17 cellular contexts compared by ENCODE assay signal in the genomic region with DNA sequence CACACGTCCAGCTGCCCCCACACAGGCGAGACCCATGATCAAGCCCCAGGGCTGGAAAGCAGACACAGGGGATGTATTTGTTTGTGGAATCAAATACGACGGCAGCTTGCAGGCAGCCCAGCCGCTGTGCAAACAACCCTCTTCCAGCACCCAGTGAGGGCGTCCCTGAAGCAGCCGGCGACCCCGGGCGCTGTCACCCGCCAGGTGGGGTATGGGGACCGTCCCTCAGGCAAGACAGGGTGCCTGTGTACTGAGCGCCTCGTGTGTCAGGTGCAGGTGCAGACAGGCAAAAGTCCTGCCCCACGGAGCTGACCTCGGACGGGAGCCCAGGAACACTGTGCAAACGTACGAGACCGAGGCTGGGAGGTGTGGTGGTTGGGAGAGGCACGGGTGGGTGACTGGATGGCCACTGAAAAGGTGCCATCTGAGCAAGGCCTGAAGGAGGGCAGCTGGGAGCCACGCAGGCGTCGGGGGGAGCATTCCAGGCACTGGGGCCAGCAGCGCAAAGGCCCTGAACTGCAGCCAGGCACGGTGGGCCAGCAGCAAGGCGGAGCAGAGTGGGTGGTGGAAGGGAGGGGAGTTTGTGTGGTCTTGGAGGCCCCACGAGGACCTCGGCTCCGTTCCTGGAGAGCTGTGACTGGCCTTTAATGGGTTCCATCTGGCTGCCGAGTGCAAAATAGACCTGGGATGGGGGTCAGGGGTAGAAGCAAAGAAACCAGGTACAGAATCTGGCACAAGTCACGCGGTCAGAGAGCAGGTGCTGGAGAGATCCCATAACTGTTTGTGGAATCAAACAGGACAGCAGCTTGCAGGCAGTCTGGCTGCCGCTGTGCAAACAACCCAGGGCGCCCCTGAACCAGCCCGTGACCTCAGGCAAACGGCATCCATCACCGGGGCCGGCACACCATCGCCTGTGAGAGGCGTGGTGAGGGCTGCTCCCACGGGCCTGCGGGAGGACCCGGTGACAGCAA. TPM values are rescaled to one million over a fixed set of nuclear protein-coding genes. Genes with fewer than 3 reads are reported as not detected.
A peak's percentile ranks its signal among the peaks of the same experiment; 100 is the strongest.
DNase-seq lines count a peak whose midpoint lies in the region; ATAC-seq lines count a peak whose summit lies in the region.
"Had no signal": no experiment of that assay in that cellular context is flagged by ENCODE, and none has a peak within 500 bp of the region (broad histone marks: within the 10 kb centered on the region; RNA-seq: fewer than 3 reads in every experiment).

No MANE protein-coding gene starts in this region.

- no peak overlapping the region for H4K8ac ChIP-seq in mesenchymal stem cell (ENCODE audit: low read length)

- H3K27ac ChIP-seq in mesenchymal stem cell (ENCODE audit: low read length, poor library complexity, severe bottlenecking), result no peak overlapping the region
- H3K27ac ChIP-seq: brain microvascular endothelial cell, prostate gland, SJSA1, spleen had no signal

- peak; percentile 62 for DNase-seq in DMS153 treated with DMSO at 0.1 percent for 48 hours (lab: John Stamatoyannopoulos, UW; ENCODE audit: unreplicated experiment)
- peak; percentile 84 for DNase-seq in NCI-H1092 treated with DMSO at 0.1 percent for 48 hours (lab: John Stamatoyannopoulos, UW)
- DNase-seq in SHP77 (lab: John Stamatoyannopoulos, UW), result peak; percentile 91 to 97
- DNase-seq in mesenchymal stem cell, result no peak
- DNase-seq in stimulated activated CD4-positive, alpha-beta T cell treated with anti-CD3 and anti-CD28 coated beads, Interleukin-4, amount 100 ng/mL, for 1 hour, result no peak
- DNase-seq: activated naive CD8-positive, alpha-beta T cell treated with anti-CD3 and anti-CD28 coated beads for 36 hours; brain microvascular endothelial cell; cortex of kidney; hypothalamus; NCI-H446 treated with DMSO at 0.1 percent for 48 hours; OCI-M1; spleen; T-helper 2 cell had no signal

- H2BK12ac ChIP-seq in mesenchymal stem cell (ENCODE audit: low read length in 2 of 2), result no peak overlapping the region

- no peak overlapping the region for H2AK5ac ChIP-seq in mesenchymal stem cell (ENCODE audit: low read length, severe bottlenecking)

- no peak overlapping the region for H2BK5ac ChIP-seq in mesenchymal stem cell (ENCODE audit: low read depth, low read length, poor library complexity, severe bottlenecking)

- H3K4me1 ChIP-seq in mesenchymal stem cell (ENCODE audit: control insufficient read depth, insufficient read depth, low read depth, low read length), result peaks cover 43% of the 10 kb centered on the region
- H3K4me1 ChIP-seq: prostate gland had no signal

- WGBS in mesenchymal stem cell, result 88% methylated on average over 44 of the region's 44 CpGs

- H3K9me3 ChIP-seq in mesenchymal stem cell (ENCODE audit: control insufficient read depth, low read length), result no peaks in the 10 kb centered on the region
- H3K9me3 ChIP-seq: prostate gland, SJSA1, spleen had no signal

- H3K4me3 ChIP-seq in mesenchymal stem cell (ENCODE audit: insufficient read depth in 1 of 2, low read depth in 1 of 2, low read length in 2 of 2), result peak overlapping the region in 1 of 2 experiments; percentile 0
- H3K4me3 ChIP-seq: prostate gland, SJSA1, spleen had no signal

- no peaks in the 10 kb centered on the region for H3K36me3 ChIP-seq in mesenchymal stem cell (ENCODE audit: control insufficient read depth in 1 of 2, insufficient read depth in 2 of 2, low read depth in 1 of 2, low read length in 2 of 2)
- H3K36me3 ChIP-seq: brain microvascular endothelial cell, prostate gland, SJSA1 had no signal

- no peak for ATAC-seq in HG03045 (IDR thresholded peaks at IDR 0.05; ENCODE audit: unreplicated experiment)
- no peak for ATAC-seq in GM18498 (IDR thresholded peaks at IDR 0.05; ENCODE audit: unreplicated experiment)

- no peak overlapping the region for H2AFZ ChIP-seq in mesenchymal stem cell (ENCODE audit: low read depth, low read length)

- no peaks in the 10 kb centered on the region for H3K79me1 ChIP-seq in mesenchymal stem cell (replicated peaks; ENCODE audit: low read length, poor library complexity, severe bottlenecking)

- peak overlapping the region; percentile 54 for H4K91ac ChIP-seq in mesenchymal stem cell (ENCODE audit: low read length)

- H3K27me3 ChIP-seq in mesenchymal stem cell (ENCODE audit: control insufficient read depth in 1 of 2, insufficient read depth in 1 of 2, low read length in 2 of 2), result peaks cover 4 to 43% of the 10 kb centered on the region in 2 experiments
- H3K27me3 ChIP-seq: spleen had no signal

- H3K9ac ChIP-seq in mesenchymal stem cell (ENCODE audit: low read length), result no peak overlapping the region

- no peak overlapping the region for H2BK15ac ChIP-seq in mesenchymal stem cell (ENCODE audit: low read depth, poor library complexity, severe bottlenecking)

- H2BK120ac ChIP-seq in mesenchymal stem cell (ENCODE audit: low read depth, low read length), result no peak overlapping the region

- no peak overlapping the region for H3K4me2 ChIP-seq in mesenchymal stem cell (ENCODE audit: low read length, poor library complexity, severe bottlenecking)

- no peak overlapping the region for H3K18ac ChIP-seq in mesenchymal stem cell (ENCODE audit: low read depth in 1 of 2, low read length in 2 of 2)

- no peak overlapping the region for H3K4ac ChIP-seq in mesenchymal stem cell (ENCODE audit: low read depth in 1 of 2, low read length in 2 of 2)

- no peak overlapping the region for H3K14ac ChIP-seq in mesenchymal stem cell (ENCODE audit: low read length in 2 of 2)

- H3K23ac ChIP-seq in mesenchymal stem cell (ENCODE audit: low read length in 2 of 2), result no peak overlapping the region

RNA-seq across cellular contexts. Expression of a gene that starts 48.3 kb away (rescaled TPM):
- 0.03 TPM for polyA plus RNA-seq in mesenchymal stem cell (2013, experiment 1 of 2)
- 0.03 TPM for polyA plus RNA-seq in mesenchymal stem cell (2013, experiment 2 of 2)

Comparison
In these comparisons a context has a peak if more than half of its experiments do, and no peak if none do; other contexts are left out.
1. DNase-seq: peak in DMS153 treated with DMSO at 0.1 percent for 48 hours (single experiment), NCI-H1092 treated with DMSO at 0.1 percent for 48 hours (single experiment) and SHP77 (2 of 2); none in mesenchymal stem cell (single experiment) and stimulated activated CD4-positive, alpha-beta T cell treated with anti-CD3 and anti-CD28 coated beads, Interleukin-4, amount 100 ng/mL, for 1 hour (single experiment).